ENCODE assay signal across 1 cellular context in the genomic region with DNA sequence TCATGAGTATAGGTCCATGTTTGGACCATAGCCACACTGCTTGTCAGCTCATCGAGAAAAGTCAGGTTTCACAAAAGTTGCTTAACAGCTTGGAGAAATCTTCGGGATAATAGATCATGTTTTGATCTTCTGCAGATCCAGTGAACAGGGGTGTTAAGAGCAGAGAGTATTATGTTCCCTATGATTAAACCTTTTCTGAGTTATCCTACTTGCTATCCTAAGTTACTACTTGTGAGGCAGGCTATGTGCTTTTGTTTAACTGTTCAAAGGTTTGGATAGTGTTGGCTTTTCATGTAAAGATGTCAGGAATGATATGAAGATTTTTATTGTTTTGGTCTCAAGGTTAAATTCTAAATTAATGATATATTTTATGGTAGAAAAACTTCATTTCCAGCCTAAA.
TF ChIP-seq lines count a peak whose summit lies in the region.

No MANE protein-coding gene starts in this region.

TF ChIP-seq in IMR-90, 13 proteins besides CTCF, POLR2A, EP300 and RAD21:
- TF ChIP-seq CHD1 (IDR thresholded peaks at IDR 0.05; ENCODE audit: low read depth, low read length) (no peak), CEBPB (IDR thresholded peaks at IDR 0.05; ENCODE audit: low read depth, low read length) (no peak), SMC3 (IDR thresholded peaks at IDR 0.05; ENCODE audit: low read depth, low read length) (no peak), ELK1 (IDR thresholded peaks at IDR 0.05; ENCODE audit: borderline replicate concordance, low read depth, low read length) (no peak), RFX5 (IDR thresholded peaks at IDR 0.05; ENCODE audit: low read depth, low read length) (no peak), USF2 (IDR thresholded peaks at IDR 0.05; ENCODE audit: low read depth, low read length) (no peak), FOS (IDR thresholded peaks at IDR 0.05; ENCODE audit: low read depth, low read length) (no peak), NFE2L2 (IDR thresholded peaks at IDR 0.05; ENCODE audit: low read depth, low read length) (no peak), RCOR1 (IDR thresholded peaks at IDR 0.05; ENCODE audit: insufficient replicate concordance, low read length) (no peak)
TF ChIP-seq in IMR-90: peak in this region for 0.
